ENCODE assay signal across 8 cellular contexts in genomic region chr1:234811824-234812223, GRCh38.
DNase-seq lines count a peak whose midpoint lies in the region; ATAC-seq, FAIRE-seq and TF ChIP-seq lines count a peak whose summit lies in the region.
"Not testable (repeated sequence)": the region's sequence is repeated elsewhere in the genome, so short reads cannot be mapped to it uniquely, and the experiment has no call there.

No MANE protein-coding gene starts in this region.

- not testable (repeated sequence) for BruUV-seq in endothelial cell of umbilical vein (replicated peaks; lab: Mats Ljungman, UMichigan)

- not testable (repeated sequence) for TF ChIP-seq POLR2A in H54 (IDR thresholded peaks at IDR 0.05; ENCODE audit: low read depth, low read length); endothelial cell of umbilical vein (IDR thresholded peaks at IDR 0.05; ENCODE audit: low read depth, low read length); gastrocnemius medialis (IDR thresholded peaks at IDR 0.05)

- peak; percentile 28 to 71 for ATAC-seq in gastrocnemius medialis

- H3K79me2 ChIP-seq in endothelial cell of umbilical vein (ENCODE audit: control insufficient read depth, insufficient read depth, low read length) = not testable (repeated sequence)

- H2AK5ac ChIP-seq in mesenchymal stem cell (ENCODE audit: low read length, severe bottlenecking) = not testable (repeated sequence)

- not testable (repeated sequence) for H2BK12ac ChIP-seq in mesenchymal stem cell (ENCODE audit: low read length in 2 of 2)

- CTCF ChIA-PET in endothelial cell of umbilical vein (lab: Charles Lee) = not testable (repeated sequence)

- not testable (repeated sequence) for H3K27me3 ChIP-seq in endothelial cell of umbilical vein (ENCODE audit: control insufficient read depth in 2 of 2, insufficient read depth in 2 of 2, low read length in 2 of 2); mesenchymal stem cell (ENCODE audit: control insufficient read depth in 1 of 2, insufficient read depth in 1 of 2, low read length in 2 of 2); gastrocnemius medialis

- not testable (repeated sequence) for H4K20me1 ChIP-seq in endothelial cell of umbilical vein (replicated peaks; ENCODE audit: control insufficient read depth, extremely low read depth, insufficient read depth, low read length)

- H3K27ac ChIP-seq in endothelial cell of umbilical vein (ENCODE audit: insufficient read depth, low read depth, low read length) = not testable (repeated sequence)
- peak overlapping the region; percentile 59 for H3K27ac ChIP-seq in mesenchymal stem cell (ENCODE audit: low read length, poor library complexity, severe bottlenecking)
- H3K27ac ChIP-seq in gastrocnemius medialis = peak overlapping the region in 3 of 4 donors; percentile 48 to 55 (median 54)

- H3K79me1 ChIP-seq in mesenchymal stem cell (replicated peaks; ENCODE audit: low read length, poor library complexity, severe bottlenecking) = not testable (repeated sequence)

- in situ Hi-C loops in gastrocnemius medialis (cut with MboI; ENCODE audit: low sequenced_read_pairs in 4 of 4) = not testable (repeated sequence)

- intact Hi-C loops in endothelial cell of umbilical vein (cut with micrococcal nuclease); gastrocnemius medialis (cut with DNase I; ENCODE audit: low total_unique reads): not testable (repeated sequence)

- not testable (repeated sequence) for H3K23ac ChIP-seq in mesenchymal stem cell (ENCODE audit: low read length in 2 of 2)

- not testable (repeated sequence) for H2BK15ac ChIP-seq in mesenchymal stem cell (ENCODE audit: low read depth, poor library complexity, severe bottlenecking)

- H3K4me1 ChIP-seq in endothelial cell of umbilical vein (ENCODE audit: control insufficient read depth, extremely low read depth, insufficient read depth, low read length); gastrocnemius medialis: not testable (repeated sequence)
- peaks cover 14% of the 10 kb centered on the region for H3K4me1 ChIP-seq in mesenchymal stem cell (ENCODE audit: control insufficient read depth, insufficient read depth, low read depth, low read length)

- not testable (repeated sequence) for H2BK5ac ChIP-seq in mesenchymal stem cell (ENCODE audit: low read depth, low read length, poor library complexity, severe bottlenecking)

- not testable (repeated sequence) for H2BK120ac ChIP-seq in mesenchymal stem cell (ENCODE audit: low read depth, low read length)

- H3K9me1 ChIP-seq in endothelial cell of umbilical vein (replicated peaks; ENCODE audit: control insufficient read depth, extremely low read depth, insufficient read depth, low read length) = not testable (repeated sequence)

- H3K9me3 ChIP-seq in endothelial cell of umbilical vein (replicated peaks; ENCODE audit: control insufficient read depth, insufficient read depth, low read length); mesenchymal stem cell (ENCODE audit: control insufficient read depth, low read length); gastrocnemius medialis: not testable (repeated sequence)

- not testable (repeated sequence) for H2AFZ ChIP-seq in endothelial cell of umbilical vein (ENCODE audit: low read depth, low read length); mesenchymal stem cell (ENCODE audit: low read depth, low read length)

- WGBS in mesenchymal stem cell = 74% methylated on average over 3 of the region's 6 CpGs

- FAIRE-seq in H54 (lab: Jason Lieb, UNC) = peak; percentile 93
- FAIRE-seq in endothelial cell of umbilical vein (lab: Jason Lieb, UNC) = peak; percentile 99

- not testable (repeated sequence) for H3K4ac ChIP-seq in mesenchymal stem cell (ENCODE audit: low read depth in 1 of 2, low read length in 2 of 2)

- not testable (repeated sequence) for H3K14ac ChIP-seq in mesenchymal stem cell (ENCODE audit: low read length in 2 of 2)

- POLR2A ChIA-PET in endothelial cell of umbilical vein (lab: Charles Lee) = not testable (repeated sequence)

- not testable (repeated sequence) for H3K9ac ChIP-seq in endothelial cell of umbilical vein (replicated peaks; ENCODE audit: extremely low read depth, insufficient read depth, low read length); mesenchymal stem cell (ENCODE audit: low read length)

- not testable (repeated sequence) for H3K18ac ChIP-seq in mesenchymal stem cell (ENCODE audit: low read depth in 1 of 2, low read length in 2 of 2)

- H4K8ac ChIP-seq in mesenchymal stem cell (ENCODE audit: low read length) = not testable (repeated sequence)

- dilution Hi-C loops in endothelial cell of umbilical vein (cut with MboI; ENCODE audit: extremely low pct_ligation_motif_present, low sequenced_read_pairs) = not testable (repeated sequence)

- H3K4me2 ChIP-seq in endothelial cell of umbilical vein (ENCODE audit: insufficient read depth, low read length); mesenchymal stem cell (ENCODE audit: low read length, poor library complexity, severe bottlenecking): not testable (repeated sequence)

- H3K36me3 ChIP-seq in endothelial cell of umbilical vein (ENCODE audit: control insufficient read depth in 2 of 2, extremely low read depth in 1 of 2, insufficient read depth in 2 of 2, low read length in 2 of 2); mesenchymal stem cell (ENCODE audit: control insufficient read depth in 1 of 2, insufficient read depth in 2 of 2, low read depth in 1 of 2, low read length in 2 of 2); gastrocnemius medialis: not testable (repeated sequence)

- not testable (repeated sequence) for H4K91ac ChIP-seq in mesenchymal stem cell (ENCODE audit: low read length)

- DNase-seq in AG09309 (ENCODE audit: low read depth) = peak; percentile 63
- DNase-seq in H54 (ENCODE audit: insufficient read length, low spot score) = not testable (repeated sequence)
- peak; percentile 85 for DNase-seq in NCI-H446 treated with DMSO at 0.1 percent for 48 hours (lab: John Stamatoyannopoulos, UW)
- DNase-seq in amniotic epithelial cell (ENCODE audit: low read depth) = peak; percentile 86
- peak; percentile 16 for DNase-seq in endothelial cell of umbilical vein (ENCODE audit: low read depth, low spot score)
- peak; percentile 78 to 87 for DNase-seq in foreskin fibroblast
- DNase-seq in mesenchymal stem cell = peak; percentile 85
- DNase-seq in gastrocnemius medialis = peak; percentile 39 to 48

- not testable (repeated sequence) for H3K4me3 ChIP-seq in AG09309 (ENCODE audit: control insufficient read depth, low read depth, low read length); endothelial cell of umbilical vein (replicated peaks in 1 of 3; ENCODE audit: insufficient read depth in 1 of 3, low read depth in 1 of 3, low read length in 3 of 3); foreskin fibroblast (ENCODE audit: low read depth in 1 of 2, low read length in 2 of 2); mesenchymal stem cell (ENCODE audit: insufficient read depth in 1 of 2, low read depth in 1 of 2, low read length in 2 of 2); gastrocnemius medialis

- TF ChIP-seq CTCF in AG09309 (IDR thresholded peaks at IDR 0.05; ENCODE audit: control insufficient read depth, insufficient read depth, low read depth, low read length, missing control alignments); endothelial cell of umbilical vein (IDR thresholded peaks at IDR 0.05; ENCODE audit: extremely low read depth in 1 of 2, insufficient read depth in 1 of 2, low read depth in 1 of 2, low read length in 2 of 2); foreskin fibroblast (IDR thresholded peaks at IDR 0.05; ENCODE audit: low read depth, low read length); gastrocnemius medialis (IDR thresholded peaks at IDR 0.05 in 4 of 5, conservative IDR thresholded peaks at IDR 0.05 in 1 of 5): not testable (repeated sequence)
